ENCODE assay signal across 13 cellular contexts in the genomic region with DNA sequence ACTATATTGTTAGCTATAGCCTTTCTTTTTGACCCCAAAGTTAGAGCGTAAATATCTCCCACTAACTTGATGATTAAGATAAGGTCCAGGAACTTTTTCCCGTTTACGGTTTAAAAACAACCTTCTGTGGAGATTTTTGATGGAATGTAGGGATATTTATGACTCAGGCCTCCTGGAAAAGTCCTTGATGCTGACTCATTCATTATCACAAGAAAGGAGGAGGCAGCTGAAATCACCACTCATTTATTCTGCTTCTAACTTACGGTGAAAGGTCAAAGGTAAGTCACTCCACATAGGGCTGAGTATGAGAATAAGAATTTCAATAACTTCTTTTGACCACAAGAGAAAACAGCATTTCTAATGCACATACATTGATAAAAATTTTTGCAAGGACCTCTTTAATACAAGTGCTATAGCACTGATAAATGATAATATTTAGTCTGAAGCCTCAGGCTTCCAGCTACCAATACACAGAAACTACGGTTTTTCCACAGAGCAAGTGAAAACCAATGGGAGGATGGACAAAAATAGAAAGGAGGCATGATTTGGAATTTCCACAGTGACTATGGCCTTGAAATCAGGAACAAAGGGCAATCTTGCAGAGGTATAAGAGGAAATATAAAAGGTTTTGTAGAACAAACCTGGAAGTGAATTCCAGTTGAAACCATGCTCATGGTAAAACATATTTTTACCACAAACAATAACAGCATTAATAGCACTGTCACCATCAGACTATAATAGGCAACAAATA.
DNase-seq lines count a peak whose midpoint lies in the region; ATAC-seq and TF ChIP-seq lines count a peak whose summit lies in the region.
"Had no signal": no experiment of that assay in that cellular context is flagged by ENCODE, and none has a peak within 500 bp of the region (broad histone marks: within the 10 kb centered on the region; RNA-seq: fewer than 3 reads in every experiment).

No MANE protein-coding gene starts in this region.

- TF ChIP-seq CTCF in astrocyte of the cerebellum (IDR thresholded peaks at IDR 0.05; ENCODE audit: low read depth, low read length, missing control alignments) (no peak), coronary artery (IDR thresholded peaks at IDR 0.05) (no peak)

- peak; percentile 99 for DNase-seq in A172 (ENCODE audit: low spot score)
- DNase-seq in HT-29 (ENCODE audit: low spot score): peak; percentile 53
- DNase-seq in astrocyte of the cerebellum (ENCODE audit: low read depth): peak; percentile 92
- DNase-seq in iPS-NIHi11 (ENCODE audit: low spot score): peak; percentile 12
- DNase-seq in coronary artery (ENCODE audit: low spot score): no peak
- DNase-seq in activated CD4-positive, CD25-positive, alpha-beta regulatory T cell (lab: John Stamatoyannopoulos, UW): no peak
- DNase-seq in cerebellar cortex (ENCODE audit: low spot score): no peak
- DNase-seq: activated B cell treated with CpG ODN at 0.5 μM for 24 hours; activated naive CD4-positive, alpha-beta T cell treated with anti-CD3 and anti-CD28 coated beads, Interleukin-2, amount 10 ng/mL, durations not matched to agents 7 days and 5 days; stimulated activated CD4-positive, alpha-beta T cell treated with anti-CD3 and anti-CD28 coated beads, Interleukin-4, amount 100 ng/mL, for 4 hours; tibial artery had no signal

- H3K4me3 ChIP-seq in astrocyte of the cerebellum (ENCODE audit: low read depth, low read length) (no peak overlapping the region), coronary artery (no peak overlapping the region)
- H3K4me3 ChIP-seq: tibial artery had no signal

- no peak for ATAC-seq in HG03097 (IDR thresholded peaks at IDR 0.05; ENCODE audit: low FRiP score, unreplicated experiment)

- in situ Hi-C loops in astrocyte of the cerebellum (cut with HindIII; ENCODE audit: low sequenced_read_pairs): no loop called here

- no peak overlapping the region for H3K27ac ChIP-seq in coronary artery
- H3K27ac ChIP-seq: epithelial cell of prostate had no signal

Comparison
In these comparisons a context has a peak if more than half of its experiments do, and no peak if none do; other contexts are left out.
1. DNase-seq: peak in A172 (single experiment), HT-29 (single experiment), astrocyte of the cerebellum (single experiment) and iPS-NIHi11 (single experiment); none in coronary artery (single experiment), activated CD4-positive, CD25-positive, alpha-beta regulatory T cell (0 of 4) and cerebellar cortex (single experiment).